1 cellular context compared by ENCODE assay signal in the genomic region with DNA sequence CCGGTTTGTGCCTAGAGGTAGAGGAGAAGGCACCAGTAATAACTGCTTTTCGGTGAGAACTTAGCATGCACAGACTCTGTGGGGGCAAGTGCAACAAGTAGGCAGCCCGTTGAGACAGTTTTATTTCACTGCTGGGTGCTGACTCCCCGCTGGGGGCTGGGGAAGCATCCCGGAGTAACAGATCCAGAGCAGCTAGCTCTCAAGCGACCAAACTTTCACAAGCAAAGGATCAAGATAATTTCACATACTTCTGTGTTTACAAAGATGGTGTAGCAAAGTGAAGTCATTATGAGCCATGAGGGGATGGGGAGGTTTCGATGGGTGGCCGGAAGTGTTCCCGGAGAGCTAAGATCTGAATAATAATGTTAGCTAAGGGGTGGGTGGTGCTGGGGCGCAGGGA.
TF ChIP-seq lines count a peak whose summit lies in the region.

No MANE protein-coding gene starts in this region.

TF ChIP-seq in H1, 55 proteins besides CTCF, POLR2A, EP300 and RAD21:
- TF ChIP-seq NANOG (IDR thresholded peaks at IDR 0.05; ENCODE audit: insufficient read depth, low read depth, low read length, poor library complexity, severe bottlenecking) (peak; percentile 68), SIN3A (conservative IDR thresholded peaks at IDR 0.05 in 1 of 2, IDR thresholded peaks at IDR 0.05 in 1 of 2; ENCODE audit: low read depth in 1 of 2, low read length in 2 of 2) (no peak), SRF (IDR thresholded peaks at IDR 0.05; ENCODE audit: low read depth, low read length) (no peak), CBX5 (IDR thresholded peaks at IDR 0.05; ENCODE audit: low read depth, low read length) (no peak), KDM5A (IDR thresholded peaks at IDR 0.05; ENCODE audit: low read length) (no peak)
